ENCODE assay signal across 22 cellular contexts in genomic region chr6:97275809-97276208, GRCh38. TPM values are rescaled to one million over a fixed set of nuclear protein-coding genes. Genes with fewer than 3 reads are reported as not detected.
DNase-seq lines count a peak whose midpoint lies in the region; ATAC-seq, FAIRE-seq and TF ChIP-seq lines count a peak whose summit lies in the region.
"Had no signal": no experiment of that assay in that cellular context is flagged by ENCODE, and none has a peak within 500 bp of the region (broad histone marks: within the 10 kb centered on the region; RNA-seq: fewer than 3 reads in every experiment).

No MANE protein-coding gene starts in this region.

- intact Hi-C loops in cardiac septum (cut with DNase I): no loop called here
- intact Hi-C loops in thyroid gland (cut with DNase I): no loop called here

- H3K4me3 ChIP-seq in kidney epithelial cell (ENCODE audit: low read depth, low read length) (no peak overlapping the region), thyroid gland (replicated peaks in 1 of 3) (no peak overlapping the region)

- H3K27ac ChIP-seq in thyroid gland: no peak overlapping the region
- H3K27ac ChIP-seq: KMS-11, RWPE1 had no signal

- H3K9me3 ChIP-seq in thyroid gland: no peaks in the 10 kb centered on the region

- ATAC-seq in HG03342 (IDR thresholded peaks at IDR 0.05; ENCODE audit: unreplicated experiment): no peak
- ATAC-seq: HCT116, PC-3, SK-N-SH treated with all-trans-retinoic acid at 6 μM for 48 hours had no signal

- peak overlapping the region; percentile 5 for H3K27ac Mint-ChIP-seq in type B pancreatic cell
- H3K27ac Mint-ChIP-seq: CD8-positive, alpha-beta memory T cell had no signal

- H3K36me3 Mint-ChIP-seq in type B pancreatic cell: peaks cover 31% of the 10 kb centered on the region

- H3K4me1 ChIP-seq in thyroid gland: no peaks in the 10 kb centered on the region

- H3K4me1 Mint-ChIP-seq in type B pancreatic cell (ENCODE audit: unreplicated experiment): peaks cover 6% of the 10 kb centered on the region

- no peak overlapping the region for H3K4me3 Mint-ChIP-seq in type B pancreatic cell
- H3K4me3 Mint-ChIP-seq: CD8-positive, alpha-beta memory T cell had no signal

- no peak for DNase-seq in GM12891 (ENCODE audit: insufficient read length, low spot score)
- DNase-seq in RCC 7860 (ENCODE audit: low spot score): peak; percentile 25
- DNase-seq in kidney epithelial cell (ENCODE audit: low read depth): peak; percentile 18
- DNase-seq in type B pancreatic cell (ENCODE audit: extremely low spot score, unreplicated experiment): no peak
- no peak for DNase-seq in cardiac septum (ENCODE audit: low spot score)
- DNase-seq in thyroid gland: no peak
- DNase-seq: C1 segment of cervical spinal cord; CD8-positive, alpha-beta memory T cell; GOT3; NCI-H1417; NCI-H187; NCI-H2107; NCI-H345; NCI-H524 treated with DMSO at 0.1 percent for 48 hours; PC-3; SIG-M5 had no signal

- no peaks in the 10 kb centered on the region for H3K9me3 Mint-ChIP-seq in type B pancreatic cell
- H3K9me3 Mint-ChIP-seq: CD8-positive, alpha-beta memory T cell had no signal

- 95 to 96% methylated on average over 4 of the region's 4 CpGs for WGBS in thyroid gland, 2 donors

- FAIRE-seq in GM12891 (lab: Jason Lieb, UNC): peak; percentile 60
- peak; percentile 82 for FAIRE-seq in RCC 7860 (lab: Jason Lieb, UNC)
- FAIRE-seq: G401.6 had no signal

- no peak for TF ChIP-seq CTCF in kidney epithelial cell (IDR thresholded peaks at IDR 0.05; ENCODE audit: insufficient read depth, low read length, poor library complexity, severe bottlenecking)
- no peak for TF ChIP-seq CTCF in type B pancreatic cell (conservative IDR thresholded peaks at IDR 0.05)
- no peak for TF ChIP-seq CTCF in thyroid gland (IDR thresholded peaks at IDR 0.05)

- TF ChIP-seq POLR2A in GM12891 (IDR thresholded peaks at IDR 0.05; ENCODE audit: low read depth, low read length) (no peak), thyroid gland (IDR thresholded peaks at IDR 0.05) (no peak)

- no peaks in the 10 kb centered on the region for H3K27me3 ChIP-seq in kidney epithelial cell (ENCODE audit: control insufficient read depth, insufficient read depth, low read length)
- H3K27me3 ChIP-seq in thyroid gland: no peaks in the 10 kb centered on the region

- H3K36me3 ChIP-seq in kidney epithelial cell (ENCODE audit: control insufficient read depth, insufficient read depth, low read length): no peaks in the 10 kb centered on the region
- H3K36me3 ChIP-seq in thyroid gland: no peaks in the 10 kb centered on the region

- H3K27me3 Mint-ChIP-seq in type B pancreatic cell: no peaks in the 10 kb centered on the region
- H3K27me3 Mint-ChIP-seq: CD8-positive, alpha-beta memory T cell had no signal

TF ChIP-seq in GM12891, 5 proteins besides CTCF, POLR2A, EP300 and RAD21:
- TF ChIP-seq POLR2AphosphoS5 (IDR thresholded peaks at IDR 0.05; ENCODE audit: low read depth, low read length) (no peak), POU2F2 (IDR thresholded peaks at IDR 0.05; ENCODE audit: low read depth, low read length) (no peak), TAF1 (IDR thresholded peaks at IDR 0.05; ENCODE audit: low read depth, low read length) (no peak), SPI1 (IDR thresholded peaks at IDR 0.05; ENCODE audit: low read depth, low read length) (no peak), PAX5 (IDR thresholded peaks at IDR 0.05; ENCODE audit: insufficient read depth, low read length, severe bottlenecking) (no peak)

RNA-seq across cellular contexts. Expression of gene MMS22L, which starts 7.2 kb away (rescaled TPM):
- polyA plus RNA-seq in GM12891 (2012; ENCODE audit: low read depth, missing spikeins): 5.4 TPM
- total RNA-seq in kidney epithelial cell: 9.4 and 11.2 TPM in 2 replicates
- total RNA-seq in type B pancreatic cell (ENCODE audit: low replicate concordance): 40.3 and 64.1 TPM in 2 replicates
- 3.5 TPM for total RNA-seq in cardiac septum
- 10 to 100 TPM in 3 of 4 donors, 1 to 10 TPM in 1; 8.6 to 13.5 (median 10.9) TPM for total RNA-seq in thyroid gland

Comparison
In these comparisons a context has a peak if more than half of its experiments do, and no peak if none do; other contexts are left out.
1. DNase-seq: peak in RCC 7860 (single experiment) and kidney epithelial cell (single experiment); none in GM12891 (single experiment), type B pancreatic cell (single experiment), cardiac septum (single experiment) and thyroid gland (0 of 2).